In the genomic region with DNA sequence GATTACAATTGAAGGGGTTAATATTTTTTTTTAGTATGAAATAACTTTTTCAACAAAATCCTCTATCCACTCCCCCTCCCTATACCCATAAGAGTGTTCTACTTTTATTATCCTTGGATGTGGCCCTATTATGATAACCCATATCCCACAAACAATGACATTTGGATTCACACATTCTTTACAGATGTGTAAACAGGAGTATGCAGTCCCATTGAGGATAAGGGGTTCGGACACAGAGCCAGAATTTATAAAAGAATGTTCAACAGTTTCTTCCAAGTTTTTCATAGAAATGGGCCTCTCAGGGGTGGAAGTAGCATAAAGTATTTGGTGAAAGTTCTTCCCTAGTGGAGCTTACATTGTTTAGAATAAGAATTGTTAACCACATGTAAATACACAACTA, we compare ENCODE assay signal across 17 cellular contexts. TPM values are rescaled to one million over a fixed set of nuclear protein-coding genes. Genes with fewer than 3 reads are reported as not detected.
DNase-seq lines count a peak whose midpoint lies in the region; ATAC-seq and TF ChIP-seq lines count a peak whose summit lies in the region.
"Had no signal": no experiment of that assay in that cellular context is flagged by ENCODE, and none has a peak within 500 bp of the region (broad histone marks: within the 10 kb centered on the region; RNA-seq: fewer than 3 reads in every experiment).

No MANE protein-coding gene starts in this region.

- no peaks in the 10 kb centered on the region for H3K4me1 ChIP-seq in breast epithelium
- H3K4me1 ChIP-seq: BLaER1 had no signal

- TF ChIP-seq POLR2A in breast epithelium (IDR thresholded peaks at IDR 0.05) = no peak

- DNase-seq in HS-27A (ENCODE audit: low read depth) (peak; percentile 8), astrocyte of the hippocampus (ENCODE audit: low read depth, low spot score) (peak; percentile 49), fibroblast of gingiva (ENCODE audit: low read depth) (peak; percentile 2), skeletal muscle cell (ENCODE audit: low read depth) (peak; percentile 35), COLO829 (ENCODE audit: low spot score) (no peak), breast epithelium (ENCODE audit: low spot score in 2 of 2) (no peak), NCI-H1436 treated with DMSO at 0.1 percent for 48 hours (lab: John Stamatoyannopoulos, UW) (no peak)
- DNase-seq: AML-193; CD8-positive, alpha-beta memory T cell; DMS53; H7 had no signal

- TF ChIP-seq CTCF in breast epithelium (IDR thresholded peaks at IDR 0.05) = no peak

- no peak overlapping the region for H3K27ac ChIP-seq in breast epithelium
- H3K27ac ChIP-seq: 22Rv1, BLaER1, HL-60 had no signal

- ATAC-seq in GM19395 (IDR thresholded peaks at IDR 0.05; ENCODE audit: unreplicated experiment) = no peak
- ATAC-seq: GM12878, GM23338 had no signal

- H3K4me3 ChIP-seq in skeletal muscle cell (ENCODE audit: low read depth, low read length) (no peak overlapping the region), breast epithelium (no peak overlapping the region)
- H3K4me3 ChIP-seq: BLaER1, GM12878, GM23338 had no signal

- peaks cover 10 to 20% of the 10 kb centered on the region in 2 donors for H3K9me3 ChIP-seq in breast epithelium

- no peaks in the 10 kb centered on the region for H3K36me3 ChIP-seq in breast epithelium
- H3K36me3 ChIP-seq: BLaER1 had no signal

- H3K27me3 ChIP-seq in breast epithelium = no peaks in the 10 kb centered on the region
- H3K27me3 ChIP-seq: BLaER1 had no signal

- intact Hi-C loops in breast epithelium (cut with DNase I; ENCODE audit: low total_unique reads) = no loop called here

RNA-seq across cellular contexts. Expression of a gene that starts 16.1 kb away (rescaled TPM):
- total RNA-seq in breast epithelium = 10 to 100 TPM in 1 of 3 donors, 1 to 10 TPM in 2; 5.3 to 20.9 (median 5.9) TPM
- total RNA-seq: CD8-positive, alpha-beta memory T cell had no signal

Comparison
In these comparisons a context has a peak if more than half of its experiments do, and no peak if none do; other contexts are left out.
1. DNase-seq: peak in HS-27A (single experiment), astrocyte of the hippocampus (single experiment), fibroblast of gingiva (single experiment) and skeletal muscle cell (single experiment); none in COLO829 (single experiment), breast epithelium (0 of 2) and NCI-H1436 treated with DMSO at 0.1 percent for 48 hours (single experiment).